In the genomic region with DNA sequence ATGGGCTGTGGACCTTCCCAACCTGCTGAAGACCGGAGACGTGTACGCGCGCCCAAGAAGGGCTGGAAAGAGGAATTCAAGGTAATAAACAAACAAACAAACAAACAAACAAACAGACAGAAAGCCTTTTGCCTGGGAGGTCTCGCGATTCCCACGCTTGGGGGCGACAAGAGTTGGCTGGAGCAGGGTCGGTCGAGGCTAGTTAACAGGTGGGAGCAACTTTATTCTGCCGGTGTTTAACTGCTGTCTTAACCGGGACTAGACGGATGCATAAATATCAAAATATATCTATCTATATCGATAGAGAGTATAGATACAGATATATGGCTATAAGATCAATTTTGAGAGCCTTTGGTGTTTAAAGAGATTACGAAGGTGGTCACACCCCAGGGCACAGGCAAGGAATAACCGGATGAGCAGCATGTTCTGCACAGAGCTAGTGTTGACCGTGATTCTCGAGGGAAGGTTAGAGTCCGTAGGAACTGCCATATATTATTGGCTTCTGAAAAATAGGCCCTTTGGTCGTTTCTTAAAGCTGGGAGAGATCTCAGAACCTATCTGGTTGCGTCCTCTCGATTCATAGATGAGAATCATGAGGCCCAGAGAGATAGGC, we compare ENCODE assay signal across 8 cellular contexts. TPM values are rescaled to one million over a fixed set of nuclear protein-coding genes. Genes with fewer than 3 reads are reported as not detected.
DNase-seq lines count a peak whose midpoint lies in the region; ATAC-seq and TF ChIP-seq lines count a peak whose summit lies in the region.

No MANE protein-coding gene starts in this region.

- H3K36me3 ChIP-seq in HUES48 (ENCODE audit: control insufficient read depth, insufficient read depth, low read length), result no peaks in the 10 kb centered on the region
- H3K36me3 ChIP-seq in kidney epithelial cell (ENCODE audit: control insufficient read depth, insufficient read depth, low read length), result no peaks in the 10 kb centered on the region

- POLR2A ChIA-PET in GM10248 (lab: Yijun Ruan, JAX), result no interaction called here

- H3K4me3 ChIP-seq in HUES48 (ENCODE audit: low read depth, low read length) (peak overlapping the region; percentile 68), astrocyte of the spinal cord (ENCODE audit: low read depth, low read length) (peak overlapping the region; percentile 31), kidney epithelial cell (ENCODE audit: low read depth, low read length) (peak overlapping the region; percentile 33), skin epidermis (peak overlapping the region; percentile 11 to 51 (median 22))

- no peak for ATAC-seq in HG03520 (IDR thresholded peaks at IDR 0.05; ENCODE audit: unreplicated experiment)
- ATAC-seq in GM21381 (IDR thresholded peaks at IDR 0.05; ENCODE audit: unreplicated experiment), result no peak

- DNase-seq in astrocyte of the spinal cord (ENCODE audit: low read depth, low spot score), result no peak
- no peak for DNase-seq in kidney epithelial cell (ENCODE audit: low read depth)
- no peak for DNase-seq in GM10248 (ENCODE audit: extremely low spot score)
- DNase-seq in COLO668 (lab: John Stamatoyannopoulos, UW; ENCODE audit: unreplicated experiment), result no peak

- peaks cover 8% of the 10 kb centered on the region; the same call in 1 of the 2 replicates for H3K4me1 ChIP-seq in HUES48 (ENCODE audit: control insufficient read depth, insufficient read depth, low read length)

- no peaks in the 10 kb centered on the region for H3K9me3 ChIP-seq in HUES48 (ENCODE audit: control insufficient read depth, insufficient read depth, low read length)

- H3K27ac ChIP-seq in HUES48 (ENCODE audit: low read depth, low read length) (no peak overlapping the region), skin epidermis (no peak overlapping the region)

- TF ChIP-seq CTCF in astrocyte of the spinal cord (IDR thresholded peaks at IDR 0.05; ENCODE audit: low read depth, low read length) (no peak), kidney epithelial cell (IDR thresholded peaks at IDR 0.05; ENCODE audit: insufficient read depth, low read length, poor library complexity, severe bottlenecking) (no peak), GM10248 (IDR thresholded peaks at IDR 0.05; ENCODE audit: control extremely low read depth, extremely low read depth, low read depth, missing control alignments) (no peak)

- CTCF ChIA-PET in GM10248 (lab: Yijun Ruan, JAX), result no interaction called here

- in situ Hi-C loops in astrocyte of the spinal cord (cut with HindIII; ENCODE audit: low sequenced_read_pairs), result no loop called here

- H3K9ac ChIP-seq in HUES48 (ENCODE audit: low read depth, low read length), result peak overlapping the region; percentile 18; the same call in 1 of the 2 replicates

- H3K27me3 ChIP-seq in HUES48 (ENCODE audit: control insufficient read depth, insufficient read depth, low read length) (peaks cover 39% of the 10 kb centered on the region), kidney epithelial cell (ENCODE audit: control insufficient read depth, insufficient read depth, low read length) (peaks cover 16% of the 10 kb centered on the region)

RNA-seq across cellular contexts. Expression of gene STMND1, which starts 0.5 kb away (rescaled TPM):
- 0.07 TPM in 1 of 2 replicates, not detected in the other for total RNA-seq in kidney epithelial cell
